In the genomic region with DNA sequence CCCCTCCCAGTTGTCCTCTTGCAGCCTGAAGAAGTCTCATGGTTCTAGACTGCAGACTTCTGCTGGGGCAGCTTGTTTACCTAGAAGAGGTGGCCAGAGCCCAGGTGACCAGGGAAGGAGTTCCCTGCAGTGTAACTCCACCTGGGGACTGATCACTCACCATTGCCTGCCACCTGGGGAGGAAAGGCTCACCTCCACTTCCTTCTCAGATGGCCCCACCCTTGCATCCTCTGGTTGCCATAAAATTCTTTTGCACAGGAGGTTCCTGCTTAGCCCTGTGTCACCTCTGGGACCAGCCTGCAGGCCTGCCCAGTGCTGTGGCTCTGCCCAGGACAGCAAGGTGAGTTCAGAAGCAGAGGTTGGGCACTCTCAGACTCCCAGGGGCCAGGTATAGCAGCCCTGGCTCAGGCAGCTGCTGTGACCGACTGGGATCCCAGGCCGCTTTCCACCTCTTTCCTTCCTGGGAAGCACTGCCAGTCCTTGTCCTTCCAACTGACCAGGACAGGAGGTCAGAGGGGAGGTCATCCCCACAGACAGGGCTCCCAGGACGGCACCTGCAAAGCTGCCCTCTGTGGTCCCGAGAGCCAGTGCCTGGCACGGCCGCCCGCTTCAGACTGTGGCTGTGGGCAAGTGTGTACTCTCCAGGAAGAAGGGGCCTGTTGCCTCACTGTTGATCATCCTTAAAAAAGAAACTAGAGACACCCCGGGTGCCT, we compare ENCODE assay signal across 15 cellular contexts.
"Had no signal": no experiment of that assay in that cellular context is flagged by ENCODE, and none has a peak within 500 bp of the region (broad histone marks: within the 10 kb centered on the region; RNA-seq: fewer than 3 reads in every experiment).

No MANE protein-coding gene starts in this region.

- H3K27ac Mint-ChIP-seq: activated naive CD4-positive, alpha-beta T cell treated with anti-CD3 and anti-CD28 coated beads, Interleukin-2, amount 50 U/mL, for 24 hours; dendritic cell treated with granulocyte-macrophage colony-stimulating factor and Interleukin-4, amounts not matched to agents 40 ng/mL and 50 ng/mL, for 4 days; memory B cell; T-helper 2 cell treated with Interferon-gamma antibody and Interleukin-4, amounts not matched to agents 5 μg/mL and 100 μg/mL, for 36 hours had no signal

- H3K4me1 Mint-ChIP-seq: activated naive CD4-positive, alpha-beta T cell treated with anti-CD3 and anti-CD28 coated beads, Interleukin-2, amount 50 U/mL, for 24 hours; central memory CD8-positive, alpha-beta T cell; memory B cell had no signal

- H3K4me3 Mint-ChIP-seq: activated naive CD4-positive, alpha-beta T cell treated with anti-CD3 and anti-CD28 coated beads, Interleukin-2, amount 50 U/mL, for 24 hours; central memory CD8-positive, alpha-beta T cell; dendritic cell treated with granulocyte-macrophage colony-stimulating factor and Interleukin-4, amounts not matched to agents 40 ng/mL and 50 ng/mL, for 4 days; memory B cell; T-helper 2 cell treated with Interferon-gamma antibody and Interleukin-4, amounts not matched to agents 5 μg/mL and 100 μg/mL, for 36 hours had no signal

- H3K27ac ChIP-seq: body of pancreas, esophagus muscularis mucosa, left ventricle myocardium inferior, pancreas, SJSA1, thyroid gland had no signal

- H3K27me3 Mint-ChIP-seq: activated naive CD4-positive, alpha-beta T cell treated with anti-CD3 and anti-CD28 coated beads, Interleukin-2, amount 50 U/mL, for 24 hours had no signal

- DNase-seq: activated CD4-positive, CD25-positive, alpha-beta regulatory T cell treated with anti-CD3 and anti-CD28 coated beads, Interleukin-2, amount 50 U/mL, for 72 hours; activated effector memory CD4-positive, alpha-beta T cell treated with Interleukin-2 at 50 U/mL for 16 hours; activated T-cell treated with anti-CD3 and anti-CD28 coated beads, Interleukin-2, amount 50 U/mL, for 1 hour; body of pancreas; left ventricle myocardium inferior; pancreas; SW 1271; thyroid gland had no signal

- ATAC-seq: body of pancreas, pancreas had no signal
